11 cellular contexts compared by ENCODE assay signal in the genomic region with DNA sequence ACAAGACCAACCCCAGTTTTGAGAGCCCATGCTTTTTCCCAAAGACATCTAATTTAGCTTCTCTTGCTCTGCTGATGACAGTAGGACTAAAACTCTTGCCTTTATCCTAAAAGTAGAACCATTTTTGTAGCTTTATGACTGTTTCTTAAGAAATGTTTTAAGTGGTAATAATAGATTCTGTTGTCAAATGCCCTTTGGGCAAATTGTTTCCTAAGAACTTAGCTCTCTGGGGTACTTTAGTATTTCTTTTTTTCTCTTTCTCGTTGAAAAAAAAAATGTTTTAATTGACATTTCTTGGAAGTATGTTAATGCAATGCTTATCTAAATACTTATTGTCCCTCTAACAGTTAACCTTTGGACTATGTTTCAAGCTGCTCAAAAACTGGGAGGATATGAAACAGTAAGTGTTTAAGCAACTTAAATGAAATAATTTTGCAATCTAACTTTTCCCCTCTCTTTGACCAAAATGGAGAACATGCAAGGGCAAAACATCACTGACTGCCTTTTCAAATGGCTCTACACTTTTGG.
DNase-seq lines count a peak whose midpoint lies in the region; ATAC-seq and TF ChIP-seq lines count a peak whose summit lies in the region.
"Had no signal": no experiment of that assay in that cellular context is flagged by ENCODE, and none has a peak within 500 bp of the region (broad histone marks: within the 10 kb centered on the region; RNA-seq: fewer than 3 reads in every experiment).

No MANE protein-coding gene starts in this region.

- H3K9ac ChIP-seq in SK-N-SH (no peak overlapping the region), OCI-LY1 (ENCODE audit: low read length) (no peak overlapping the region), MM.1S (ENCODE audit: low read length) (no peak overlapping the region)
- H3K9ac ChIP-seq: neural progenitor cell had no signal

- H3K27ac Mint-ChIP-seq in stimulated activated effector memory CD8-positive, alpha-beta T cell treated with anti-CD3 and anti-CD28 coated beads, Interleukin-12 subunit alpha, Interleukin-12 subunit beta, amount 100 ng/mL, for 72 hours: peak overlapping the region; percentile 85
- H3K27ac Mint-ChIP-seq: neural progenitor cell had no signal

- H4K20me1 ChIP-seq in SK-N-SH (ENCODE audit: insufficient read depth) (no peaks in the 10 kb centered on the region), OCI-LY1 (ENCODE audit: insufficient read depth, low read length) (no peaks in the 10 kb centered on the region), MM.1S (ENCODE audit: insufficient read depth, low read length) (no peaks in the 10 kb centered on the region)

- H3K4me1 ChIP-seq in SK-N-SH (ENCODE audit: control insufficient read depth in 1 of 2, insufficient read depth in 2 of 2, low read depth in 1 of 2, low read length in 1 of 2) (peaks cover 42 to 84% of the 10 kb centered on the region in 2 experiments), OCI-LY1 (ENCODE audit: insufficient read depth, low read length, severe bottlenecking) (peaks cover 61% of the 10 kb centered on the region), MM.1S (ENCODE audit: low read length) (peaks cover 12% of the 10 kb centered on the region), aorta (ENCODE audit: control insufficient read depth in 1 of 2, insufficient read depth in 2 of 2, low read length in 2 of 2) (peaks cover 14 to 23% of the 10 kb centered on the region in 2 donors)
- H3K4me1 ChIP-seq: neural progenitor cell had no signal

- peaks cover 62 to 86% of the 10 kb centered on the region in 2 experiments for H3K36me3 ChIP-seq in SK-N-SH (replicated peaks in 1 of 2; ENCODE audit: control insufficient read depth in 1 of 2, insufficient read depth in 2 of 2, low read length in 1 of 2)
- peaks cover 78% of the 10 kb centered on the region for H3K36me3 ChIP-seq in OCI-LY1 (ENCODE audit: insufficient read depth, low read length)
- H3K36me3 ChIP-seq in MM.1S (replicated peaks; ENCODE audit: insufficient read depth, low read length): peaks cover 31% of the 10 kb centered on the region
- H3K36me3 ChIP-seq in aorta (ENCODE audit: control insufficient read depth in 1 of 2, insufficient read depth in 2 of 2, low read length in 1 of 2): peaks cover 0 to 4% of the 10 kb centered on the region in 2 donors
- H3K36me3 ChIP-seq: neural progenitor cell had no signal

- WGBS in SK-N-SH (ENCODE audit: low lambda C conversion rate): 7% methylated on average over 1 of the region's 1 CpG
- WGBS in aorta, 2 donors: 4 to 7% methylated on average over 1 of the region's 1 CpG

- CTCF ChIA-PET in SK-N-SH (lab: Yijun Ruan, JAX): interaction anchor here (0.9 to 3.1 kb wide), 5 partner anchors 9 to 206 kb away, joined by 3 to 15 read pairs (median 3); no protein-coding TSS in a partner anchor

- no peak for TF ChIP-seq RAD21 in SK-N-SH (IDR thresholded peaks at IDR 0.05; ENCODE audit: low read length)

- no peak for TF ChIP-seq CTCF in SK-N-SH (IDR thresholded peaks at IDR 0.05)
- no peak for TF ChIP-seq CTCF in OCI-LY1 (IDR thresholded peaks at IDR 0.05; ENCODE audit: low read length)
- no peak for TF ChIP-seq CTCF in MM.1S (IDR thresholded peaks at IDR 0.05; ENCODE audit: low read length)

- peaks cover 2% of the 10 kb centered on the region for H3K9me3 Mint-ChIP-seq in stimulated activated effector memory CD8-positive, alpha-beta T cell treated with anti-CD3 and anti-CD28 coated beads, Interleukin-12 subunit alpha, Interleukin-12 subunit beta, amount 100 ng/mL, for 72 hours
- H3K9me3 Mint-ChIP-seq: neural progenitor cell had no signal

- H3K4me3 ChIP-seq in SK-N-SH (ENCODE audit: low read depth in 2 of 2, low read length in 1 of 2) (0 out of 4 replicates have a peak overlapping the region, but pooled peaks of 1 of the 2 experiments have one; percentile 10), OCI-LY1 (ENCODE audit: low read depth, low read length, poor library complexity, severe bottlenecking) (no peak overlapping the region), MM.1S (ENCODE audit: low read length) (no peak overlapping the region), aorta (ENCODE audit: low read length in 2 of 2) (no peak overlapping the region)
- H3K4me3 ChIP-seq: neural progenitor cell had no signal

- no peak for DNase-seq in SK-N-SH
- DNase-seq in left lobe of liver (ENCODE audit: low spot score): no peak
- DNase-seq in stimulated activated effector memory CD8-positive, alpha-beta T cell treated with anti-CD3 and anti-CD28 coated beads, Interleukin-12 subunit alpha, Interleukin-12 subunit beta, amount 100 ng/mL, for 72 hours (ENCODE audit: low spot score in 2 of 2): no peak
- no peak for DNase-seq in MM.1S
- no peak for DNase-seq in HK-2 (ENCODE audit: unreplicated experiment)
- DNase-seq in aorta: no peak
- DNase-seq: HCEC 1CT, Karpas-422 had no signal

- H3K36me3 Mint-ChIP-seq in stimulated activated effector memory CD8-positive, alpha-beta T cell treated with anti-CD3 and anti-CD28 coated beads, Interleukin-12 subunit alpha, Interleukin-12 subunit beta, amount 100 ng/mL, for 72 hours: peaks cover 100% of the 10 kb centered on the region

- ATAC-seq in SK-N-SH treated with all-trans-retinoic acid at 6 μM for 48 hours (no peak), left lobe of liver (peak; percentile 43), aorta (ENCODE audit: low FRiP score) (no peak)
- ATAC-seq in stimulated activated effector memory CD8-positive, alpha-beta T cell treated with anti-CD3 and anti-CD28 coated beads, Interleukin-12 subunit alpha, Interleukin-12 subunit beta, amount 100 ng/mL, for 72 hours: no peak

- H2AFZ ChIP-seq in SK-N-SH (ENCODE audit: low read depth): no peak overlapping the region
- H2AFZ ChIP-seq in OCI-LY1 (ENCODE audit: low read length): no peak overlapping the region
- H2AFZ ChIP-seq in MM.1S (ENCODE audit: low read length): no peak overlapping the region
- H2AFZ ChIP-seq: neural progenitor cell had no signal

- H3F3A ChIP-seq in SK-N-SH (replicated peaks; ENCODE audit: insufficient read depth) (peaks cover 53% of the 10 kb centered on the region), OCI-LY1 (ENCODE audit: insufficient read depth, low read length) (no peaks in the 10 kb centered on the region), MM.1S (ENCODE audit: insufficient read depth, low read length) (no peaks in the 10 kb centered on the region; the same call in 1 of the 2 replicates)

- H3K9me3 ChIP-seq in SK-N-SH: no peaks in the 10 kb centered on the region
- no peaks in the 10 kb centered on the region for H3K9me3 ChIP-seq in OCI-LY1 (ENCODE audit: low read length)
- no peaks in the 10 kb centered on the region for H3K9me3 ChIP-seq in MM.1S (replicated peaks; ENCODE audit: insufficient read depth, low read length)
- no peaks in the 10 kb centered on the region for H3K9me3 ChIP-seq in aorta (ENCODE audit: control insufficient read depth, low read length)

- H3K79me2 ChIP-seq in SK-N-SH (ENCODE audit: insufficient read depth): peaks cover 91% of the 10 kb centered on the region
- H3K79me2 ChIP-seq in OCI-LY1 (ENCODE audit: insufficient read depth, low read length): peaks cover 5% of the 10 kb centered on the region; the same call in 1 of the 2 replicates
- peaks cover 99% of the 10 kb centered on the region for H3K79me2 ChIP-seq in MM.1S (ENCODE audit: low read length)

- no peak overlapping the region for H3K4me3 Mint-ChIP-seq in stimulated activated effector memory CD8-positive, alpha-beta T cell treated with anti-CD3 and anti-CD28 coated beads, Interleukin-12 subunit alpha, Interleukin-12 subunit beta, amount 100 ng/mL, for 72 hours
- H3K4me3 Mint-ChIP-seq: neural progenitor cell had no signal

- H3K4me1 Mint-ChIP-seq in stimulated activated effector memory CD8-positive, alpha-beta T cell treated with anti-CD3 and anti-CD28 coated beads, Interleukin-12 subunit alpha, Interleukin-12 subunit beta, amount 100 ng/mL, for 72 hours: peaks cover 75% of the 10 kb centered on the region

- H3K9me2 ChIP-seq in SK-N-SH: no peaks in the 10 kb centered on the region
- no peaks in the 10 kb centered on the region for H3K9me2 ChIP-seq in OCI-LY1 (ENCODE audit: low read depth, low read length)
- H3K9me2 ChIP-seq in MM.1S (replicated peaks; ENCODE audit: insufficient read depth, low read length): no peaks in the 10 kb centered on the region

- intact Hi-C loops in aorta (cut with DNase I): loop anchor here in 1 of 2 donors (5.0 kb wide), 1 partner anchor 33 kb away; no protein-coding TSS in a partner anchor

- TF ChIP-seq EP300 in SK-N-SH (IDR thresholded peaks at IDR 0.05; ENCODE audit: borderline replicate concordance in 1 of 2, low read depth in 1 of 2, low read length in 1 of 2): no peak

- H3K27ac ChIP-seq in SK-N-SH (ENCODE audit: low read depth in 2 of 2, low read length in 1 of 2) (peak overlapping the region; percentile 73 to 94), OCI-LY1 (ENCODE audit: low read depth, low read length, poor library complexity, severe bottlenecking) (peak overlapping the region; percentile 58), MM.1S (ENCODE audit: low read length) (no peak overlapping the region), aorta (ENCODE audit: low read depth in 1 of 2, low read length in 2 of 2) (peak overlapping the region in 1 of 2 donors; percentile 67)
- H3K27ac ChIP-seq: neural progenitor cell had no signal

- H3K27me3 ChIP-seq in SK-N-SH (ENCODE audit: insufficient read depth): no peaks in the 10 kb centered on the region
- no peaks in the 10 kb centered on the region for H3K27me3 ChIP-seq in OCI-LY1 (ENCODE audit: insufficient read depth, low read length)
- no peaks in the 10 kb centered on the region for H3K27me3 ChIP-seq in MM.1S (replicated peaks; ENCODE audit: insufficient read depth, low read length)
- H3K27me3 ChIP-seq in aorta (ENCODE audit: control insufficient read depth in 1 of 2, insufficient read depth in 2 of 2, low read length in 1 of 2): no peaks in the 10 kb centered on the region
- H3K27me3 ChIP-seq: neural progenitor cell had no signal

- POLR2A ChIA-PET in SK-N-SH (lab: Yijun Ruan, JAX): interaction anchor here (1.1 to 1.5 kb wide), 2 partner anchors 10 to 15 kb away, joined by 3 to 4 read pairs; no protein-coding TSS in a partner anchor

- H3K4me2 ChIP-seq in SK-N-SH (peak overlapping the region; percentile 61), OCI-LY1 (ENCODE audit: low read length) (peak overlapping the region; percentile 7; the same call in 1 of the 2 replicates), MM.1S (ENCODE audit: low read depth, low read length) (no peak overlapping the region)
- H3K4me2 ChIP-seq: neural progenitor cell had no signal

TF ChIP-seq in SK-N-SH treated with all-trans-retinoic acid at 6 μM for 48 hours, 23 proteins besides CTCF, POLR2A, EP300 and RAD21 (continues in another document):
- TF ChIP-seq ZNF70 (CRISPR knock-in tag; IDR thresholded peaks at IDR 0.05) (no peak), PPARA (CRISPR knock-in tag; IDR thresholded peaks at IDR 0.05; ENCODE audit: borderline replicate concordance) (no peak), ISL1 (CRISPR knock-in tag; IDR thresholded peaks at IDR 0.05) (no peak), ZFP3 (CRISPR knock-in tag; IDR thresholded peaks at IDR 0.05) (no peak), ARNTL (CRISPR knock-in tag; IDR thresholded peaks at IDR 0.05; ENCODE audit: borderline replicate concordance, low read depth) (no peak)
